17 cellular contexts compared by ENCODE assay signal in genomic region chr2:145764631-145765030, GRCh38.
DNase-seq lines count a peak whose midpoint lies in the region; ATAC-seq and TF ChIP-seq lines count a peak whose summit lies in the region.
"Had no signal": no experiment of that assay in that cellular context is flagged by ENCODE, and none has a peak within 500 bp of the region (broad histone marks: within the 10 kb centered on the region; RNA-seq: fewer than 3 reads in every experiment).

No MANE protein-coding gene starts in this region.

- H3K9me3 Mint-ChIP-seq in activated CD4-positive, alpha-beta T cell treated with anti-CD3 and anti-CD28 coated beads for 36 hours (ENCODE audit: low read depth): no peaks in the 10 kb centered on the region
- H3K9me3 Mint-ChIP-seq: dendritic cell treated with granulocyte-macrophage colony-stimulating factor and Interleukin-4, amounts not matched to agents 40 ng/mL and 50 ng/mL, for 4 days; naive thymus-derived CD4-positive, alpha-beta T cell had no signal

- H3K4me3 ChIP-seq in heart left ventricle (no peak overlapping the region), tibial nerve (no peak overlapping the region), esophagus squamous epithelium (no peak overlapping the region)
- H3K4me3 ChIP-seq: A549, gastroesophageal sphincter, HAP-1, spleen had no signal

- no peaks in the 10 kb centered on the region for H3K27me3 Mint-ChIP-seq in activated CD4-positive, alpha-beta T cell treated with anti-CD3 and anti-CD28 coated beads for 36 hours
- H3K27me3 Mint-ChIP-seq: dendritic cell treated with granulocyte-macrophage colony-stimulating factor and Interleukin-4, amounts not matched to agents 40 ng/mL and 50 ng/mL, for 4 days; naive thymus-derived CD4-positive, alpha-beta T cell had no signal

- CTCF ChIA-PET in activated CD4-positive, alpha-beta T cell treated with anti-CD3 and anti-CD28 coated beads for 36 hours (lab: Charles Lee): no interaction called here

- H3K4me1 ChIP-seq in heart left ventricle (peaks cover 0 to 13% (median 0%) of the 10 kb centered on the region in 12 donors), tibial nerve (peaks cover 0 to 33% (median 0%) of the 10 kb centered on the region in 4 donors), esophagus squamous epithelium (peaks cover 0 to 6% (median 0%) of the 10 kb centered on the region in 3 donors)
- H3K4me1 ChIP-seq: spleen had no signal

- TF ChIP-seq POLR2A in heart left ventricle (IDR thresholded peaks at IDR 0.05): no peak
- no peak for TF ChIP-seq POLR2A in tibial nerve (IDR thresholded peaks at IDR 0.05)
- no peak for TF ChIP-seq POLR2A in esophagus squamous epithelium (IDR thresholded peaks at IDR 0.05)

- POLR2A ChIA-PET in activated CD4-positive, alpha-beta T cell treated with anti-CD3 and anti-CD28 coated beads for 36 hours (lab: Charles Lee): no interaction called here

- no peak overlapping the region for H3K27ac ChIP-seq in heart left ventricle
- H3K27ac ChIP-seq in tibial nerve: no peak overlapping the region
- H3K27ac ChIP-seq in esophagus squamous epithelium: no peak overlapping the region
- H3K27ac ChIP-seq: A549, gastroesophageal sphincter, spleen had no signal

- H3K27me3 ChIP-seq in heart left ventricle (no peaks in the 10 kb centered on the region), tibial nerve (no peaks in the 10 kb centered on the region), esophagus squamous epithelium (no peaks in the 10 kb centered on the region)
- H3K27me3 ChIP-seq: gastroesophageal sphincter, spleen had no signal

- H3K36me3 ChIP-seq in heart left ventricle (no peaks in the 10 kb centered on the region), tibial nerve (no peaks in the 10 kb centered on the region), esophagus squamous epithelium (no peaks in the 10 kb centered on the region)
- H3K36me3 ChIP-seq: gastroesophageal sphincter, HAP-1, spleen had no signal

- no peak overlapping the region for H3K27ac Mint-ChIP-seq in activated CD4-positive, alpha-beta T cell treated with anti-CD3 and anti-CD28 coated beads for 36 hours
- H3K27ac Mint-ChIP-seq: dendritic cell treated with granulocyte-macrophage colony-stimulating factor and Interleukin-4, amounts not matched to agents 40 ng/mL and 50 ng/mL, for 4 days; naive thymus-derived CD4-positive, alpha-beta T cell had no signal

- TF ChIP-seq EP300 in tibial nerve (IDR thresholded peaks at IDR 0.05): peak in 1 of 2 donors; percentile 30

- H3K36me3 Mint-ChIP-seq in activated CD4-positive, alpha-beta T cell treated with anti-CD3 and anti-CD28 coated beads for 36 hours (ENCODE audit: low read depth): no peaks in the 10 kb centered on the region
- H3K36me3 Mint-ChIP-seq: naive thymus-derived CD4-positive, alpha-beta T cell had no signal

- DNase-seq in Right ventricle myocardium inferior (ENCODE audit: missing footprints): peak; percentile 74
- DNase-seq in cardiac septum (ENCODE audit: low spot score): no peak
- peak; percentile 46 to 90 for DNase-seq in NCI-H524 (lab: John Stamatoyannopoulos, UW)
- DNase-seq in heart left ventricle: peak; percentile 31 to 69 (median 46)
- peak; percentile 17 to 44 for DNase-seq in tibial nerve (ENCODE audit: low spot score in 2 of 2)
- no peak for DNase-seq in activated CD4-positive, alpha-beta T cell treated with anti-CD3 and anti-CD28 coated beads for 36 hours
- DNase-seq in esophagus squamous epithelium (lab: John Stamatoyannopoulos, UW): no peak
- no peak for DNase-seq in activated T-cell treated with anti-CD3 and anti-CD28 coated beads, Interleukin-2, amount 50 U/mL, for 48 hours
- DNase-seq: DND-41; kidney glomerular epithelial cell; naive thymus-derived CD4-positive, alpha-beta T cell; NCI-H226; spleen had no signal

- no peaks in the 10 kb centered on the region for H3K4me1 Mint-ChIP-seq in activated CD4-positive, alpha-beta T cell treated with anti-CD3 and anti-CD28 coated beads for 36 hours
- H3K4me1 Mint-ChIP-seq: naive thymus-derived CD4-positive, alpha-beta T cell had no signal

- ATAC-seq in Right ventricle myocardium inferior (peak; percentile 87), heart left ventricle (peak in 1 of 4 donors; percentile 31)
- no peak for ATAC-seq in activated CD4-positive, alpha-beta T cell treated with anti-CD3 and anti-CD28 coated beads for 36 hours
- ATAC-seq: A549; gastroesophageal sphincter; naive thymus-derived CD4-positive, alpha-beta T cell had no signal

- intact Hi-C loops in Right ventricle myocardium inferior (cut with DNase I) (no loop called here), cardiac septum (cut with DNase I) (no loop called here), heart left ventricle (cut with DNase I) (no loop called here), esophagus squamous epithelium (cut with DNase I) (no loop called here)
- intact Hi-C loops in activated CD4-positive, alpha-beta T cell treated with anti-CD3 and anti-CD28 coated beads for 36 hours (cut with DNase I, micrococcal nuclease): no loop called here

- TF ChIP-seq CTCF in heart left ventricle (IDR thresholded peaks at IDR 0.05) (no peak), tibial nerve (IDR thresholded peaks at IDR 0.05) (no peak), esophagus squamous epithelium (IDR thresholded peaks at IDR 0.05) (no peak)

- WGBS in heart left ventricle, 4 donors: 50 to 59% (median 54%) methylated on average over 6 of the region's 6 CpGs
- 29 to 43% methylated on average over 6 of the region's 6 CpGs for WGBS in tibial nerve, 2 donors
- 74 to 87% methylated on average over 6 of the region's 6 CpGs for WGBS in esophagus squamous epithelium, 2 donors

- H3K4me3 Mint-ChIP-seq in activated CD4-positive, alpha-beta T cell treated with anti-CD3 and anti-CD28 coated beads for 36 hours: no peak overlapping the region
- H3K4me3 Mint-ChIP-seq: dendritic cell treated with granulocyte-macrophage colony-stimulating factor and Interleukin-4, amounts not matched to agents 40 ng/mL and 50 ng/mL, for 4 days; naive thymus-derived CD4-positive, alpha-beta T cell had no signal

- H3K9me3 ChIP-seq in heart left ventricle (no peaks in the 10 kb centered on the region), tibial nerve (no peaks in the 10 kb centered on the region), esophagus squamous epithelium (no peaks in the 10 kb centered on the region)
- H3K9me3 ChIP-seq: A549, gastroesophageal sphincter, HAP-1, spleen had no signal

Comparison
In these comparisons a context has a peak if more than half of its experiments do, and no peak if none do; other contexts are left out.
1. DNase-seq: peak in Right ventricle myocardium inferior (single experiment), NCI-H524 (2 of 2), heart left ventricle (5 of 5) and tibial nerve (2 of 2); none in cardiac septum (single experiment), activated CD4-positive, alpha-beta T cell treated with anti-CD3 and anti-CD28 coated beads for 36 hours (single experiment), esophagus squamous epithelium (single experiment) and activated T-cell treated with anti-CD3 and anti-CD28 coated beads, Interleukin-2, amount 50 U/mL, for 48 hours (0 of 2).